In the genomic region with DNA sequence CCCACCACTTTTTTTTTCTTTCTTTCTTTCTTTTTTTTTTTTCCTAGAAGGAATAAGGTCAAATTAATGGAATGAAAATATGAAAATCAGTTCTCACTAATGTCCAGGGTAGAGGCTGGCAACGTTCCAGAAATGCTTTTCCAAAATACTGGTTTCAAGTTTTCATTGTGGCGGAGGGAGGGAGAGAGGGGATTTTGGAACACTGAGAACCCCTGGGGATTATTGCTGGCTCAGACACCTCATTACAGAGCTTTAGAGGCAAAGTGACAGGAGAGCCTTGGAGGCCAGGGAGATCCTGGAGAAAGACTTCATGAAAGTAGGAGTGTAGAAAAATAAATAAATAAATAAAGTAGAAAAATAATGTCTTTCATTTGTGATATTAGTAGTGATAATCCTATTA, we compare ENCODE assay signal across 22 cellular contexts. TPM values are rescaled to one million over a fixed set of nuclear protein-coding genes. Genes with fewer than 3 reads are reported as not detected.
"Had no signal": no experiment of that assay in that cellular context is flagged by ENCODE, and none has a peak within 500 bp of the region (broad histone marks: within the 10 kb centered on the region; RNA-seq: fewer than 3 reads in every experiment).

No MANE protein-coding gene starts in this region.

- H3K9me3 Mint-ChIP-seq: activated CD4-positive, alpha-beta T cell treated with anti-CD3 and anti-CD28 coated beads, Interleukin-2, amount 10 ng/mL, durations not matched to agents 7 days and 5 days had no signal

- H3K27me3 Mint-ChIP-seq: activated CD4-positive, alpha-beta T cell treated with anti-CD3 and anti-CD28 coated beads, Interleukin-2, amount 10 ng/mL, durations not matched to agents 7 days and 5 days had no signal

- H3K4me3 ChIP-seq: breast epithelium, lung, thoracic aorta, upper lobe of right lung had no signal

- H3K36me3 Mint-ChIP-seq: stimulated activated effector memory CD8-positive, alpha-beta T cell treated with anti-CD3 and anti-CD28 coated beads, Interleukin-12 subunit alpha, Interleukin-12 subunit beta, amount 100 ng/mL, for 72 hours had no signal

- H3K27ac ChIP-seq: breast epithelium, thoracic aorta, upper lobe of right lung had no signal

- H3K4me1 Mint-ChIP-seq: activated CD4-positive, alpha-beta T cell treated with anti-CD3 and anti-CD28 coated beads, Interleukin-2, amount 10 ng/mL, durations not matched to agents 7 days and 5 days; stimulated activated effector memory CD8-positive, alpha-beta T cell treated with anti-CD3 and anti-CD28 coated beads, Interleukin-12 subunit alpha, Interleukin-12 subunit beta, amount 100 ng/mL, for 72 hours had no signal

- H3K27ac Mint-ChIP-seq: activated CD4-positive, alpha-beta T cell treated with anti-CD3 and anti-CD28 coated beads, Interleukin-2, amount 10 ng/mL, durations not matched to agents 7 days and 5 days; activated CD8-positive, alpha-beta T cell treated with anti-CD3 and anti-CD28 coated beads, Interleukin-2, amount 10 ng/mL, durations not matched to agents 7 days and 5 days; natural killer cell treated with Interleukin-12 subunit alpha and Interleukin-12 subunit beta and Interleukin-15 and Interleukin-18, amount 100 ng/mL, for 72 hours; stimulated activated effector memory CD8-positive, alpha-beta T cell treated with anti-CD3 and anti-CD28 coated beads, Interleukin-12 subunit alpha, Interleukin-12 subunit beta, amount 100 ng/mL, for 72 hours had no signal

- H3K4me1 ChIP-seq: breast epithelium, upper lobe of right lung had no signal

- DNase-seq: activated CD4-positive, alpha-beta T cell treated with anti-CD3 and anti-CD28 coated beads, Interleukin-2, amount 10 ng/mL, durations not matched to agents 7 days and 5 days; activated CD8-positive, alpha-beta T cell treated with anti-CD3 and anti-CD28 coated beads, Interleukin-2, amount 10 ng/mL, durations not matched to agents 7 days and 5 days; activated effector memory CD4-positive, alpha-beta T cell treated with Interleukin-2 at 50 U/mL for 16 hours; activated naive CD4-positive, alpha-beta T cell treated with anti-CD3 and anti-CD28 coated beads, Interleukin-2, amount 50 U/mL, for 16 hours; activated T-cell treated with anti-CD3 and anti-CD28 coated beads, Interleukin-2, amount 50 U/mL, for 48 hours; cerebellar nuclear complex; cortex of kidney; erythroblast; head of caudate nucleus; kidney; nucleus accumbens; stimulated activated CD4-positive, alpha-beta T cell treated with anti-CD3 and anti-CD28 coated beads, Interleukin-4, amount 100 ng/mL, for 24 hours; upper lobe of right lung had no signal

- H3K4me3 Mint-ChIP-seq: activated CD4-positive, alpha-beta T cell treated with anti-CD3 and anti-CD28 coated beads, Interleukin-2, amount 10 ng/mL, durations not matched to agents 7 days and 5 days; activated CD8-positive, alpha-beta T cell treated with anti-CD3 and anti-CD28 coated beads, Interleukin-2, amount 10 ng/mL, durations not matched to agents 7 days and 5 days; natural killer cell treated with Interleukin-12 subunit alpha and Interleukin-12 subunit beta and Interleukin-15 and Interleukin-18, amount 100 ng/mL, for 72 hours; stimulated activated effector memory CD8-positive, alpha-beta T cell treated with anti-CD3 and anti-CD28 coated beads, Interleukin-12 subunit alpha, Interleukin-12 subunit beta, amount 100 ng/mL, for 72 hours had no signal

- ATAC-seq: activated CD4-positive, CD25-positive, alpha-beta regulatory T cell treated with anti-CD3 and anti-CD28 coated beads, Interleukin-2, amount 50 U/mL, for 24 hours; activated CD8-positive, alpha-beta T cell treated with anti-CD3 and anti-CD28 coated beads, Interleukin-2, amount 10 ng/mL, durations not matched to agents 7 days and 5 days; left lobe of liver; natural killer cell treated with Interleukin-12 subunit alpha and Interleukin-12 subunit beta and Interleukin-15 and Interleukin-18, amount 100 ng/mL, for 72 hours; sciatic nerve; stimulated activated effector memory CD8-positive, alpha-beta T cell treated with anti-CD3 and anti-CD28 coated beads, Interleukin-12 subunit alpha, Interleukin-12 subunit beta, amount 100 ng/mL, for 72 hours; upper lobe of right lung had no signal

- H3K36me3 ChIP-seq: breast epithelium, thoracic aorta, upper lobe of right lung had no signal

- H3K27me3 ChIP-seq: breast epithelium, upper lobe of right lung had no signal

RNA-seq across cellular contexts. Expression of gene ALX1, which starts 45.4 kb away (rescaled TPM):
- total RNA-seq: activated CD4-positive, alpha-beta T cell treated with anti-CD3 and anti-CD28 coated beads, Interleukin-2, amount 10 ng/mL, durations not matched to agents 7 days and 5 days; activated CD8-positive, alpha-beta T cell treated with anti-CD3 and anti-CD28 coated beads, Interleukin-2, amount 10 ng/mL, durations not matched to agents 7 days and 5 days; left lobe of liver; natural killer cell treated with Interleukin-12 subunit alpha and Interleukin-12 subunit beta and Interleukin-15 and Interleukin-18, amount 100 ng/mL, for 72 hours; thoracic aorta; upper lobe of right lung had no signal
- polyA plus RNA-seq: adipose tissue had no signal
